In the genomic region with DNA sequence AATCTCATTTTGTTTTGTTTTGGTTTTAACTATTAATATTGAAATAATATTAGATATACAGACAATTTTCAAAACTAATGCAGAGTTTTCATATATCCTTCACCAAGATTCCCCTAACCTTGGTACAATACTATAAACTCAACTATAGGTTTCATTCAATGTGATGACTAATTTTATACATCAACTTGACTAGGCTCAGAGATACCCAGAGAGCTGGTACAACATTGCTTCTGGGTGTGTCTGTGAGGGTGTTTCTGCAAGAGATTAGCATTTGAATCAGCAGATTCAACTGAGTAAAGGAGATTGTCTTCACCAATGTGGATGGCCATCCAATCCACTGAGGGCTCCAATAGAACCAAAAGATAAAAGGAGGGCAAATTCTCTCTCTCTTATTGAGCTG, we compare ENCODE assay signal across 1 cellular context.
TF ChIP-seq lines count a peak whose summit lies in the region.

No MANE protein-coding gene starts in this region.

TF ChIP-seq in H1, 55 proteins besides CTCF, POLR2A, EP300 and RAD21:
- TF ChIP-seq BACH1 (IDR thresholded peaks at IDR 0.05; ENCODE audit: low read length), result no peak
- no peak for TF ChIP-seq TBP (IDR thresholded peaks at IDR 0.05; ENCODE audit: low read depth, low read length)
- no peak for TF ChIP-seq KDM1A (IDR thresholded peaks at IDR 0.05; ENCODE audit: borderline replicate concordance, low read length)
- no peak for TF ChIP-seq POU5F1 (IDR thresholded peaks at IDR 0.05; ENCODE audit: low read depth, low read length)
- TF ChIP-seq GABPA (IDR thresholded peaks at IDR 0.05; ENCODE audit: borderline replicate concordance, insufficient read depth, low read length), result no peak
- TF ChIP-seq PHF8 (conservative IDR thresholded peaks at IDR 0.05; ENCODE audit: low read depth, low read length), result no peak
- no peak for TF ChIP-seq RNF2 (IDR thresholded peaks at IDR 0.05; ENCODE audit: borderline replicate concordance, low read depth, low read length, missing control alignments, poor library complexity, severe bottlenecking)
- no peak for TF ChIP-seq SP1 (IDR thresholded peaks at IDR 0.05; ENCODE audit: low read depth, low read length)
- TF ChIP-seq SIX5 (IDR thresholded peaks at IDR 0.05; ENCODE audit: low read depth, low read length), result no peak
